7 cellular contexts compared by ENCODE assay signal in genomic region chr9:137454506-137455360, GRCh38. TPM values are rescaled to one million over a fixed set of nuclear protein-coding genes. Genes with fewer than 3 reads are reported as not detected.
A peak's percentile ranks its signal among the peaks of the same experiment; 100 is the strongest.
DNase-seq lines count a peak whose midpoint lies in the region; ATAC-seq, FAIRE-seq and TF ChIP-seq lines count a peak whose summit lies in the region.

No MANE protein-coding gene starts in this region.

- H3K4me2 ChIP-seq in astrocyte (ENCODE audit: low read length), result peak overlapping the region; percentile 46
- peak overlapping the region; percentile 66 for H3K4me2 ChIP-seq in keratinocyte (ENCODE audit: control insufficient read depth, extremely low read depth, insufficient read depth, low read depth, low read length)

- H3K9me3 ChIP-seq in astrocyte (ENCODE audit: insufficient read depth, low read depth, low read length) (no peaks in the 10 kb centered on the region), keratinocyte (ENCODE audit: control insufficient read depth, low read depth, low read length) (no peaks in the 10 kb centered on the region)

- H3K4me1 ChIP-seq in astrocyte (ENCODE audit: insufficient read depth, low read length), result peaks cover 48% of the 10 kb centered on the region
- peaks cover 18% of the 10 kb centered on the region for H3K4me1 ChIP-seq in keratinocyte (ENCODE audit: control insufficient read depth, extremely low read depth, insufficient read depth, low read length)

- no peak overlapping the region for H3K27ac ChIP-seq in astrocyte (ENCODE audit: low read depth, low read length)
- peak overlapping the region; percentile 20 for H3K27ac ChIP-seq in keratinocyte (ENCODE audit: control insufficient read depth, insufficient read depth, low read length)

- no peaks in the 10 kb centered on the region for H3K27me3 Mint-ChIP-seq in astrocyte (ENCODE audit: low read depth, unreplicated experiment)
- no peaks in the 10 kb centered on the region for H3K27me3 Mint-ChIP-seq in stimulated activated memory B cell treated with anti-CD40 and anti-IgM and Interleukin-4, amounts not matched to agents 10 μg/mL and 1 μg/mL and 100 μg/mL, for 72 hours

- H3K79me2 ChIP-seq in astrocyte (ENCODE audit: insufficient read depth, low read length), result no peaks in the 10 kb centered on the region
- H3K79me2 ChIP-seq in keratinocyte (ENCODE audit: control insufficient read depth, insufficient read depth, low read length), result peaks cover 7% of the 10 kb centered on the region

- peaks cover 3% of the 10 kb centered on the region for H3K36me3 Mint-ChIP-seq in astrocyte (ENCODE audit: low read depth, unreplicated experiment)
- peaks cover 30% of the 10 kb centered on the region for H3K36me3 Mint-ChIP-seq in stimulated activated memory B cell treated with anti-CD40 and anti-IgM and Interleukin-4, amounts not matched to agents 10 μg/mL and 1 μg/mL and 100 μg/mL, for 72 hours

- no peak overlapping the region for H3K9ac ChIP-seq in astrocyte (ENCODE audit: low read length)
- peak overlapping the region; percentile 37 for H3K9ac ChIP-seq in keratinocyte (ENCODE audit: control insufficient read depth, extremely low read depth, insufficient read depth, low read length)

- TF ChIP-seq CTCF in astrocyte (IDR thresholded peaks at IDR 0.05; ENCODE audit: insufficient read depth, low read depth, low read length), result no peak
- TF ChIP-seq CTCF in keratinocyte (optimal IDR thresholded peaks at IDR 0.05 in 1 of 3, IDR thresholded peaks at IDR 0.05 in 1 of 3, conservative IDR thresholded peaks at IDR 0.05 in 1 of 3; ENCODE audit: extremely low read depth in 1 of 3, insufficient read depth in 2 of 3, low read length in 3 of 3), result no peak

- no peaks in the 10 kb centered on the region for H3K9me1 ChIP-seq in keratinocyte (ENCODE audit: control insufficient read depth, extremely low read depth, insufficient read depth, low read length)

- H3K36me3 ChIP-seq in astrocyte (ENCODE audit: insufficient read depth, low read length), result peaks cover 3% of the 10 kb centered on the region
- peaks cover 0 to 14% of the 10 kb centered on the region in 2 experiments for H3K36me3 ChIP-seq in keratinocyte (ENCODE audit: control insufficient read depth in 2 of 2, extremely low read depth in 1 of 2, insufficient read depth in 2 of 2, low read length in 2 of 2)

- no peaks in the 10 kb centered on the region for H3K9me3 Mint-ChIP-seq in astrocyte (ENCODE audit: unreplicated experiment)
- H3K9me3 Mint-ChIP-seq in stimulated activated memory B cell treated with anti-CD40 and anti-IgM and Interleukin-4, amounts not matched to agents 10 μg/mL and 1 μg/mL and 100 μg/mL, for 72 hours, result peaks cover 5% of the 10 kb centered on the region

- dilution Hi-C loops in keratinocyte (cut with MboI; ENCODE audit: extremely low pct_ligation_motif_present, low sequenced_read_pairs), result no loop called here

- H2AFZ ChIP-seq in astrocyte (ENCODE audit: low read depth, low read length) (no peak overlapping the region), keratinocyte (ENCODE audit: control insufficient read depth, low read length) (peak overlapping the region; percentile 44)

- H4K20me1 ChIP-seq in astrocyte (ENCODE audit: insufficient read depth, low read length), result peaks cover 51% of the 10 kb centered on the region
- no peaks in the 10 kb centered on the region for H4K20me1 ChIP-seq in keratinocyte (ENCODE audit: control insufficient read depth, extremely low read depth, insufficient read depth, low read length)

- H3K4me3 ChIP-seq in Jurkat, Clone E6-1 (ENCODE audit: low read length), result peak overlapping the region; percentile 37
- H3K4me3 ChIP-seq in astrocyte (ENCODE audit: insufficient read depth, low read depth, low read length), result no peak overlapping the region
- peak overlapping the region; percentile 30 to 52 (median 51) for H3K4me3 ChIP-seq in keratinocyte (ENCODE audit: control insufficient read depth in 2 of 3, extremely low read depth in 1 of 3, insufficient read depth in 2 of 3, low read depth in 1 of 3, low read length in 3 of 3)

- H3K27ac Mint-ChIP-seq in astrocyte (ENCODE audit: unreplicated experiment), result no peak overlapping the region
- peak overlapping the region; percentile 77 for H3K27ac Mint-ChIP-seq in stimulated activated memory B cell treated with anti-CD40 and anti-IgM and Interleukin-4, amounts not matched to agents 10 μg/mL and 1 μg/mL and 100 μg/mL, for 72 hours

- no peak for FAIRE-seq in astrocyte (lab: Jason Lieb, UNC)
- FAIRE-seq in keratinocyte (lab: Jason Lieb, UNC), result no peak

- H3K27me3 ChIP-seq in astrocyte (ENCODE audit: insufficient read depth, low read length) (no peaks in the 10 kb centered on the region), keratinocyte (ENCODE audit: control insufficient read depth, extremely low read depth, insufficient read depth, low read length) (no peaks in the 10 kb centered on the region)

- no peak for ATAC-seq in stimulated activated memory B cell treated with anti-CD40 and anti-IgM and Interleukin-4, amounts not matched to agents 10 μg/mL and 1 μg/mL and 100 μg/mL, for 72 hours
- no peak for ATAC-seq in HG03342 (IDR thresholded peaks at IDR 0.05; ENCODE audit: unreplicated experiment)
- no peak for ATAC-seq in HG02759 (IDR thresholded peaks at IDR 0.05; ENCODE audit: unreplicated experiment)

- no peak overlapping the region for H3K4me3 Mint-ChIP-seq in astrocyte (ENCODE audit: unreplicated experiment)
- H3K4me3 Mint-ChIP-seq in stimulated activated memory B cell treated with anti-CD40 and anti-IgM and Interleukin-4, amounts not matched to agents 10 μg/mL and 1 μg/mL and 100 μg/mL, for 72 hours, result peak overlapping the region; percentile 80

- peaks cover 10% of the 10 kb centered on the region for H3K4me1 Mint-ChIP-seq in astrocyte (ENCODE audit: low read depth, unreplicated experiment)
- H3K4me1 Mint-ChIP-seq in stimulated activated memory B cell treated with anti-CD40 and anti-IgM and Interleukin-4, amounts not matched to agents 10 μg/mL and 1 μg/mL and 100 μg/mL, for 72 hours, result peaks cover 59% of the 10 kb centered on the region

- DNase-seq in Jurkat, Clone E6-1 (ENCODE audit: low read depth, low spot score), result no peak
- DNase-seq in astrocyte (ENCODE audit: low read depth) (peak; percentile 14), keratinocyte (ENCODE audit: low read depth, low spot score) (no peak), germinal center (ENCODE audit: low spot score) (no peak)

RNA-seq across cellular contexts. Expression of gene NSMF, which starts 4.4 kb away (rescaled TPM):
- polyA plus RNA-seq in Jurkat, Clone E6-1 (2012; ENCODE audit: insufficient read depth, insufficient read length), result 5.4 TPM
- 48.8 and 50.5 TPM in 2 replicates for total RNA-seq in astrocyte
- polyA plus RNA-seq in keratinocyte, result 29.5 to 46.6 TPM (median 33.1 TPM) in 3 replicates
- polyA plus RNA-seq in keratinocyte (2011; ENCODE audit: low read depth), result 5.6 TPM
- polyA plus RNA-seq in keratinocyte (2011; cell fraction: cytosol; rRNA removed), result 25.8 and 51.4 TPM in 2 replicates
- 97.1 and 113 TPM in 2 replicates for polyA plus RNA-seq in keratinocyte (2011; cell fraction: nucleus; rRNA removed)
- polyA plus RNA-seq in keratinocyte (2012; ENCODE audit: low replicate concordance), result 23.0 and 34.1 TPM in 2 replicates
- 28.3 to 102 TPM (median 39.7 TPM) in 3 replicates for polyA minus RNA-seq in keratinocyte
- 67.9 TPM for polyA minus RNA-seq in keratinocyte (2011; cell fraction: cytosol; rRNA and poly(A)+ RNA removed)
- polyA minus RNA-seq in keratinocyte (2011; cell fraction: nucleus; rRNA and poly(A)+ RNA removed), result 34.3 and 39.8 TPM in 2 replicates

RNA-seq across cellular contexts. Expression of gene ENTPD8, which starts 13.6 kb away (rescaled TPM):
- not detected for polyA plus RNA-seq in Jurkat, Clone E6-1 (2012; ENCODE audit: insufficient read depth, insufficient read length)
- total RNA-seq in astrocyte, result 0.11 TPM in 1 of 2 replicates, not detected in the other
- not detected in 3 replicates for polyA plus RNA-seq in keratinocyte
- not detected for polyA plus RNA-seq in keratinocyte (2011; ENCODE audit: low read depth)
- polyA plus RNA-seq in keratinocyte (2011; cell fraction: cytosol; rRNA removed), result not detected in 2 replicates
- polyA plus RNA-seq in keratinocyte (2011; cell fraction: nucleus; rRNA removed), result 0.05 TPM in 1 of 2 replicates, not detected in the other
- polyA plus RNA-seq in keratinocyte (2012; ENCODE audit: low replicate concordance), result not detected in 2 replicates
- polyA minus RNA-seq in keratinocyte, result not detected in 3 replicates
- polyA minus RNA-seq in keratinocyte (2011; cell fraction: cytosol; rRNA and poly(A)+ RNA removed), result not detected
- not detected in 2 replicates for polyA minus RNA-seq in keratinocyte (2011; cell fraction: nucleus; rRNA and poly(A)+ RNA removed)

RNA-seq across cellular contexts. Expression of gene NOXA1, which starts 31.5 kb away (rescaled TPM):
- polyA plus RNA-seq in Jurkat, Clone E6-1 (2012; ENCODE audit: insufficient read depth, insufficient read length), result not detected
- 0.50 and 0.84 TPM in 2 replicates for total RNA-seq in astrocyte
- polyA plus RNA-seq in keratinocyte, result 0.07 to 0.33 TPM (median 0.09 TPM) in 3 replicates
- polyA plus RNA-seq in keratinocyte (2011; ENCODE audit: low read depth), result 0.50 TPM
- polyA plus RNA-seq in keratinocyte (2011; cell fraction: cytosol; rRNA removed), result 0.14 TPM in 1 of 2 replicates, not detected in the other
- polyA plus RNA-seq in keratinocyte (2011; cell fraction: nucleus; rRNA removed), result 0.74 and 1.4 TPM in 2 replicates
- 0.13 and 0.86 TPM in 2 replicates for polyA plus RNA-seq in keratinocyte (2012; ENCODE audit: low replicate concordance)
- not detected in 3 replicates for polyA minus RNA-seq in keratinocyte
- polyA minus RNA-seq in keratinocyte (2011; cell fraction: cytosol; rRNA and poly(A)+ RNA removed), result 1.2 TPM
- polyA minus RNA-seq in keratinocyte (2011; cell fraction: nucleus; rRNA and poly(A)+ RNA removed), result 0.63 and 0.93 TPM in 2 replicates

RNA-seq across cellular contexts. Expression of gene EXD3, which starts 31.8 kb away (rescaled TPM):
- polyA plus RNA-seq in Jurkat, Clone E6-1 (2012; ENCODE audit: insufficient read depth, insufficient read length), result not detected
- 8.5 and 9.4 TPM in 2 replicates for total RNA-seq in astrocyte
- 1.5 to 5.4 TPM (median 1.9 TPM) in 3 replicates for polyA plus RNA-seq in keratinocyte
- polyA plus RNA-seq in keratinocyte (2011; ENCODE audit: low read depth), result 3.9 TPM
- 0.94 and 3.9 TPM in 2 replicates for polyA plus RNA-seq in keratinocyte (2011; cell fraction: cytosol; rRNA removed)
- 7.1 and 12.1 TPM in 2 replicates for polyA plus RNA-seq in keratinocyte (2011; cell fraction: nucleus; rRNA removed)
- polyA plus RNA-seq in keratinocyte (2012; ENCODE audit: low replicate concordance), result 5.2 and 8.5 TPM in 2 replicates
- polyA minus RNA-seq in keratinocyte, result 2.4 to 3.4 TPM (median 2.6 TPM) in 3 replicates
- 5.4 TPM for polyA minus RNA-seq in keratinocyte (2011; cell fraction: cytosol; rRNA and poly(A)+ RNA removed)
- 3.8 and 5.1 TPM in 2 replicates for polyA minus RNA-seq in keratinocyte (2011; cell fraction: nucleus; rRNA and poly(A)+ RNA removed)
